Comparison of ENCODE assay signal across 4 cellular contexts in genomic region chr17:31262923-31263322, GRCh38. TPM values are rescaled to one million over a fixed set of nuclear protein-coding genes. Genes with fewer than 3 reads are reported as not detected.
"Had no signal": no experiment of that assay in that cellular context is flagged by ENCODE, and none has a peak within 500 bp of the region (broad histone marks: within the 10 kb centered on the region; RNA-seq: fewer than 3 reads in every experiment).

No MANE protein-coding gene starts in this region.

RNA-seq across cellular contexts. Expression of gene OMG, which starts 34.1 kb away (rescaled TPM):
- total RNA-seq: HepG2, HT-29 had no signal
- polyA plus RNA-seq: HepG2, IgD-negative memory B cell, IMR-90 had no signal

RNA-seq across cellular contexts. Expression of gene EVI2B, which starts 50.9 kb away (rescaled TPM):
- total RNA-seq: HepG2, HT-29 had no signal
- polyA plus RNA-seq: HepG2 had no signal

RNA-seq across cellular contexts. Expression of gene EVI2A, which starts 58.5 kb away (rescaled TPM):
- total RNA-seq: HepG2, HT-29 had no signal
- polyA plus RNA-seq: HepG2 had no signal
